8 cellular contexts compared by ENCODE assay signal in the genomic region with DNA sequence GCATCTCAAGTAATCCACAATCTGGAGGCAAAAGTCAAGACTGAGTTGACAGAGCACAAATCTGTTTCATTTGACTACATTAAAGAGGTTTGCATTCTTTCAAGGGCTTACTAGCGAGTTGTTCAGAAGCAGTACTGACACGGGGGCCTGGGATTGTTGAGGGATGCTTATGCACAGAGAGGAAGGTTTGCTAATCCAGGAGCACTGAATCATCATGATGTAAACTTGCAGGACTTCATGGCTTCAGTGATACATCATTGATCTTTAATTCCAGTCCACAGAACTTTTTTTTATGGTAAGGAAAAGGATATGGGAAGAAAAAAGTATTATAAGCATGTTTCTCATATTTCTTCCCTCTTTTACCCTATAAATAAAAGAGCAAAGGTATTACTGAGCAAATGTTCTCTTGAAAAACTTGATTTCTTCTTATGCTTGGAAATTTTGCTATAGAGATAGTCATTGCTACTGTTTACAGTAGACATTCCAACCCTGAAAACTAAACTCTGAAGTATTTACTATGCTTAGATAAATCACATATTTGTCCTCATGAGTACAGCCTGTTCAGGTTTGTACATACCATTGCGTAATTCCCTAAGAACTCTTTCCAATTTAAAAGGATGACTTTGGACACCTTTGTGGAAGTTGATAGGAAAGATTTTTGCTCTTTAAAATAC.
DNase-seq lines count a peak whose midpoint lies in the region; ATAC-seq and TF ChIP-seq lines count a peak whose summit lies in the region.

No MANE protein-coding gene starts in this region.

- no peaks in the 10 kb centered on the region for H3K36me3 Mint-ChIP-seq in chondrocyte (ENCODE audit: low read depth)

- H3F3A ChIP-seq in MM.1S (ENCODE audit: insufficient read depth, low read length) = no peaks in the 10 kb centered on the region

- H4K20me1 ChIP-seq in MM.1S (ENCODE audit: insufficient read depth, low read length) = no peaks in the 10 kb centered on the region

- CTCF ChIA-PET in AG04450 (lab: Charles Lee) = no interaction called here

- H3K36me3 ChIP-seq in MM.1S (replicated peaks; ENCODE audit: insufficient read depth, low read length) = no peaks in the 10 kb centered on the region

- TF ChIP-seq EP300 in Ishikawa (IDR thresholded peaks at IDR 0.05; ENCODE audit: borderline replicate concordance) = no peak

- H3K79me2 ChIP-seq in MM.1S (ENCODE audit: low read length) = no peaks in the 10 kb centered on the region

- DNase-seq in AG04450 (ENCODE audit: low read depth, low spot score) (peak; percentile 96), chondrocyte (ENCODE audit: low spot score) (no peak), myocyte (ENCODE audit: low read depth) (peak; percentile 7), MM.1S (no peak), NCI-H1048 (lab: John Stamatoyannopoulos, UW) (no peak)
- no peak for DNase-seq in activated CD4-positive, CD25-positive, alpha-beta regulatory T cell treated with anti-CD3 and anti-CD28 coated beads, Interleukin-2, amount 50 U/mL, for 72 hours

- no peaks in the 10 kb centered on the region for H3K9me2 ChIP-seq in MM.1S (replicated peaks; ENCODE audit: insufficient read depth, low read length)

- peaks cover 6% of the 10 kb centered on the region for H3K9me3 ChIP-seq in AG04450 (ENCODE audit: control insufficient read depth, insufficient read depth, low read length)
- H3K9me3 ChIP-seq in MM.1S (replicated peaks; ENCODE audit: insufficient read depth, low read length) = no peaks in the 10 kb centered on the region

- POLR2A ChIA-PET in AG04450 (lab: Yijun Ruan, JAX) = no interaction called here

- H3K9ac ChIP-seq in MM.1S (ENCODE audit: low read length) = no peak overlapping the region

- H3K27me3 ChIP-seq in AG04450 (ENCODE audit: control insufficient read depth, insufficient read depth, low read length) (no peaks in the 10 kb centered on the region), MM.1S (replicated peaks; ENCODE audit: insufficient read depth, low read length) (no peaks in the 10 kb centered on the region)

- no peak overlapping the region for H2AFZ ChIP-seq in MM.1S (ENCODE audit: low read length)

- no peaks in the 10 kb centered on the region for H3K27me3 Mint-ChIP-seq in chondrocyte (ENCODE audit: low read depth)

- peak overlapping the region; percentile 72 for H3K27ac Mint-ChIP-seq in chondrocyte (ENCODE audit: unreplicated experiment)

- TF ChIP-seq RAD21 in Ishikawa (IDR thresholded peaks at IDR 0.05; ENCODE audit: low read depth) = no peak

- peaks cover 8% of the 10 kb centered on the region for H3K9me3 Mint-ChIP-seq in chondrocyte (ENCODE audit: low read depth)

- ATAC-seq in HG02938 (IDR thresholded peaks at IDR 0.05; ENCODE audit: unreplicated experiment) = no peak

- H3K4me3 ChIP-seq in AG04450 (ENCODE audit: low read depth, low read length) (no peak overlapping the region), MM.1S (ENCODE audit: low read length) (no peak overlapping the region)

- H3K4me1 ChIP-seq in MM.1S (ENCODE audit: low read length) = no peaks in the 10 kb centered on the region

- H3K27ac ChIP-seq in AG04450 (ENCODE audit: low read depth, low read length) (peak overlapping the region; percentile 92), MM.1S (ENCODE audit: low read length) (no peak overlapping the region)

- H3K4me3 Mint-ChIP-seq in chondrocyte (ENCODE audit: unreplicated experiment) = no peak overlapping the region

- TF ChIP-seq CTCF in AG04450 (IDR thresholded peaks at IDR 0.05; ENCODE audit: low read depth, low read length) (no peak), chondrocyte (IDR thresholded peaks at IDR 0.05) (no peak), MM.1S (IDR thresholded peaks at IDR 0.05; ENCODE audit: low read length) (no peak)

- no peak overlapping the region for H3K4me2 ChIP-seq in MM.1S (ENCODE audit: low read depth, low read length)

- H3K4me1 Mint-ChIP-seq in chondrocyte (ENCODE audit: low read depth) = peaks cover 24% of the 10 kb centered on the region

TF ChIP-seq in Ishikawa, 13 proteins besides CTCF, POLR2A, EP300 and RAD21:
- no peak for TF ChIP-seq ZBTB7A (IDR thresholded peaks at IDR 0.05; ENCODE audit: low read depth)
- TF ChIP-seq CEBPB (IDR thresholded peaks at IDR 0.05) = peak; percentile 81

Comparison
In these comparisons a context has a peak if more than half of its experiments do, and no peak if none do; other contexts are left out.
1. DNase-seq: peak in AG04450 (single experiment) and myocyte (single experiment); none in chondrocyte (single experiment), activated CD4-positive, CD25-positive, alpha-beta regulatory T cell treated with anti-CD3 and anti-CD28 coated beads, Interleukin-2, amount 50 U/mL, for 72 hours (single experiment), MM.1S (single experiment) and NCI-H1048 (single experiment).